ENCODE assay signal across 21 cellular contexts in genomic region chr10:78319841-78320240, GRCh38.
DNase-seq lines count a peak whose midpoint lies in the region; ATAC-seq and TF ChIP-seq lines count a peak whose summit lies in the region.
"Had no signal": no experiment of that assay in that cellular context is flagged by ENCODE, and none has a peak within 500 bp of the region (broad histone marks: within the 10 kb centered on the region; RNA-seq: fewer than 3 reads in every experiment).

No MANE protein-coding gene starts in this region.

- H3K4me1 ChIP-seq in vagina (peaks cover 29% of the 10 kb centered on the region), Karpas-422 (ENCODE audit: low read length) (no peaks in the 10 kb centered on the region)
- H3K4me1 ChIP-seq: SJCRH30 had no signal

- no peak overlapping the region for H3K27ac ChIP-seq in vagina
- H3K27ac ChIP-seq in Karpas-422 (ENCODE audit: low read length): no peak overlapping the region
- H3K27ac ChIP-seq: brain microvascular endothelial cell, SJCRH30, skin epidermis, tibial nerve, VCaP had no signal

- H3K36me3 ChIP-seq in vagina (no peaks in the 10 kb centered on the region), Karpas-422 (ENCODE audit: insufficient read depth, low read length) (no peaks in the 10 kb centered on the region)
- H3K36me3 ChIP-seq: brain microvascular endothelial cell, SJCRH30, tibial nerve had no signal

- H3K4me3 ChIP-seq in vagina (no peak overlapping the region), Karpas-422 (ENCODE audit: low read length) (no peak overlapping the region)
- H3K4me3 ChIP-seq: SJCRH30, skin epidermis, tibial nerve had no signal

- peak overlapping the region; percentile 21 to 56 for H3K27ac Mint-ChIP-seq in stimulated activated naive CD8-positive, alpha-beta T cell treated with anti-CD3 and anti-CD28 coated beads, Interleukin-15, amount 100 ng/mL, for 72 hours
- peak overlapping the region; percentile 41 for H3K27ac Mint-ChIP-seq in nephron progenitor cell
- H3K27ac Mint-ChIP-seq: stimulated activated naive B cell treated with anti-CD40 and anti-IgM and Interleukin-4, amounts not matched to agents 10 μg/mL and 1 μg/mL and 100 μg/mL, for 72 hours had no signal

- ATAC-seq in stimulated activated naive CD8-positive, alpha-beta T cell treated with anti-CD3 and anti-CD28 coated beads, Interleukin-15, amount 100 ng/mL, for 72 hours: no peak
- no peak for ATAC-seq in stimulated activated naive CD8-positive, alpha-beta T cell treated with anti-CD3 and anti-CD28 coated beads, Interleukin-15, Interleukin-2, amounts not matched to agents 100 U/mL and 50 U/mL, for 24 hours
- ATAC-seq in GM19035 (IDR thresholded peaks at IDR 0.05; ENCODE audit: unreplicated experiment): no peak
- ATAC-seq: HCT116; left cardiac atrium; Panc1; stimulated activated naive B cell treated with anti-CD40 and anti-IgM and Interleukin-4, amounts not matched to agents 10 μg/mL and 1 μg/mL and 100 μg/mL, for 72 hours had no signal

- H3K36me3 Mint-ChIP-seq in nephron progenitor cell (ENCODE audit: low read depth): peaks cover 14% of the 10 kb centered on the region
- H3K36me3 Mint-ChIP-seq: stimulated activated naive B cell treated with anti-CD40 and anti-IgM and Interleukin-4, amounts not matched to agents 10 μg/mL and 1 μg/mL and 100 μg/mL, for 72 hours had no signal

- no peak for DNase-seq in stimulated activated naive CD8-positive, alpha-beta T cell treated with anti-CD3 and anti-CD28 coated beads, Interleukin-15, amount 100 ng/mL, for 72 hours
- no peak for DNase-seq in stimulated activated naive CD8-positive, alpha-beta T cell treated with anti-CD3 and anti-CD28 coated beads, Interleukin-15, Interleukin-2, amounts not matched to agents 100 U/mL and 50 U/mL, for 24 hours
- DNase-seq in ecto neural progenitor cell (ENCODE audit: low spot score): peak; percentile 19
- no peak for DNase-seq in nephron progenitor cell
- DNase-seq in vagina (ENCODE audit: extremely low spot score in 2 of 2): peak; percentile 56 to 61
- no peak for DNase-seq in Karpas-422
- DNase-seq in stimulated activated naive CD4-positive, alpha-beta T cell (lab: John Stamatoyannopoulos, UW): no peak
- DNase-seq: brain microvascular endothelial cell; GF-D8; left cardiac atrium; mesendoderm; NCI-H1436; NCI-H510A treated with DMSO at 0.1 percent for 48 hours; SJCRH30; stimulated activated naive B cell treated with anti-CD40 and anti-IgM and Interleukin-4, amounts not matched to agents 10 μg/mL and 1 μg/mL and 100 μg/mL, for 72 hours had no signal

- H3K9me3 ChIP-seq in vagina (no peaks in the 10 kb centered on the region), Karpas-422 (ENCODE audit: low read length) (no peaks in the 10 kb centered on the region)
- H3K9me3 ChIP-seq: SJCRH30 had no signal

- H3K27me3 ChIP-seq in vagina (no peaks in the 10 kb centered on the region), Karpas-422 (ENCODE audit: low read length) (no peaks in the 10 kb centered on the region)
- H3K27me3 ChIP-seq: SJCRH30, tibial nerve had no signal

- H3K9me2 ChIP-seq in Karpas-422 (replicated peaks; ENCODE audit: insufficient read depth, low read length): no peaks in the 10 kb centered on the region

- no peak overlapping the region for H3K4me3 Mint-ChIP-seq in stimulated activated naive CD8-positive, alpha-beta T cell treated with anti-CD3 and anti-CD28 coated beads, Interleukin-15, amount 100 ng/mL, for 72 hours
- H3K4me3 Mint-ChIP-seq in nephron progenitor cell: no peak overlapping the region
- H3K4me3 Mint-ChIP-seq: stimulated activated naive B cell treated with anti-CD40 and anti-IgM and Interleukin-4, amounts not matched to agents 10 μg/mL and 1 μg/mL and 100 μg/mL, for 72 hours had no signal

- H3K9me3 Mint-ChIP-seq in stimulated activated naive CD8-positive, alpha-beta T cell treated with anti-CD3 and anti-CD28 coated beads, Interleukin-15, amount 100 ng/mL, for 72 hours: peaks cover 5 to 11% of the 10 kb centered on the region in 2 donors
- peaks cover 29% of the 10 kb centered on the region for H3K9me3 Mint-ChIP-seq in nephron progenitor cell

- TF ChIP-seq POLR2A in vagina (IDR thresholded peaks at IDR 0.05): no peak

- no peaks in the 10 kb centered on the region for H4K20me1 ChIP-seq in Karpas-422 (ENCODE audit: insufficient read depth, low read depth, low read length)

- H2AFZ ChIP-seq in Karpas-422 (ENCODE audit: low read length): no peak overlapping the region

- H3K4me1 Mint-ChIP-seq in stimulated activated naive CD8-positive, alpha-beta T cell treated with anti-CD3 and anti-CD28 coated beads, Interleukin-15, amount 100 ng/mL, for 72 hours: peaks cover 14% of the 10 kb centered on the region
- peaks cover 32% of the 10 kb centered on the region for H3K4me1 Mint-ChIP-seq in nephron progenitor cell

- H3K9ac ChIP-seq in Karpas-422 (ENCODE audit: low read length): no peak overlapping the region

- TF ChIP-seq CTCF in nephron progenitor cell (IDR thresholded peaks at IDR 0.05) (no peak), vagina (IDR thresholded peaks at IDR 0.05) (no peak)

- H3K4me2 ChIP-seq in Karpas-422 (ENCODE audit: low read depth, low read length, poor library complexity, severe bottlenecking): no peak overlapping the region

- no peaks in the 10 kb centered on the region for H3K27me3 Mint-ChIP-seq in stimulated activated naive CD8-positive, alpha-beta T cell treated with anti-CD3 and anti-CD28 coated beads, Interleukin-15, amount 100 ng/mL, for 72 hours
- no peaks in the 10 kb centered on the region for H3K27me3 Mint-ChIP-seq in nephron progenitor cell (ENCODE audit: low read depth, poor library complexity)

- no peaks in the 10 kb centered on the region for H3K79me2 ChIP-seq in Karpas-422 (ENCODE audit: low read length)

- intact Hi-C loops in vagina (cut with DNase I): loop anchor here (5.0 kb wide), 1 partner anchor 1282 kb away; no protein-coding TSS in a partner anchor

Comparison
In these comparisons a context has a peak if more than half of its experiments do, and no peak if none do; other contexts are left out.
1. DNase-seq: peak in ecto neural progenitor cell (single experiment) and vagina (2 of 2); none in stimulated activated naive CD8-positive, alpha-beta T cell treated with anti-CD3 and anti-CD28 coated beads, Interleukin-15, amount 100 ng/mL, for 72 hours (0 of 2), stimulated activated naive CD8-positive, alpha-beta T cell treated with anti-CD3 and anti-CD28 coated beads, Interleukin-15, Interleukin-2, amounts not matched to agents 100 U/mL and 50 U/mL, for 24 hours (single experiment), nephron progenitor cell (single experiment), Karpas-422 (single experiment) and stimulated activated naive CD4-positive, alpha-beta T cell (0 of 6).